Comparison of ENCODE assay signal across 8 cellular contexts in the genomic region with DNA sequence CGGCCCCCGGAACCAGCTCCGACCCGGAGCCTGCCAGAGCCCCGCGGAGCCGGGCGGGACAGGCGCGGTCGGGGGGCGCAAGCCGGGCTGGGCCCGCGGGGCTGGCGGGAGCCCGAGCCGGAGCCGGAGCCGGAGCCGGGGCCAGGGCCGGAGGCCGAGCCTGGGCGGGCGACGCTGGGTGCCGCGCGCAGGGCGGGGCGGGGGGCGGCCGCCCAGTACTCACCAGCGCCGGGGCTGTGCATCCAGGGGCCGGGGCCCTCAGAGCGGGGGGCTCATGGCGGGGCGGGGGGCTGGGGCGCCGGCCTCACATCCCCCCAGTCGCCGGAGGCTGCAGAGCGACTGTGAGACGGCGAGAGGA. TPM values are rescaled to one million over a fixed set of nuclear protein-coding genes. Genes with fewer than 3 reads are reported as not detected.
DNase-seq lines count a peak whose midpoint lies in the region; ATAC-seq and TF ChIP-seq lines count a peak whose summit lies in the region.

No MANE protein-coding gene starts in this region.

- peaks cover 3 to 6% of the 10 kb centered on the region in 2 experiments for H3K36me3 ChIP-seq in SK-N-SH (replicated peaks in 1 of 2; ENCODE audit: control insufficient read depth in 1 of 2, insufficient read depth in 2 of 2, low read length in 1 of 2)
- H3K36me3 ChIP-seq in skeletal muscle tissue (ENCODE audit: control insufficient read depth in 3 of 3, insufficient read depth in 3 of 3, low read length in 3 of 3): peaks cover 0 to 4% (median under 1%) of the 10 kb centered on the region in 3 donors

- no peak for TF ChIP-seq RAD21 in SK-N-SH (IDR thresholded peaks at IDR 0.05; ENCODE audit: low read length)

- H3K9me2 ChIP-seq in SK-N-SH: no peaks in the 10 kb centered on the region

- TF ChIP-seq CTCF in SK-N-SH (IDR thresholded peaks at IDR 0.05): no peak
- TF ChIP-seq CTCF in glutamatergic neuron (IDR thresholded peaks at IDR 0.05; ENCODE audit: partially characterized antibody, unreplicated experiment): no peak

- H3K9me3 Mint-ChIP-seq in activated naive CD4-positive, alpha-beta T cell treated with anti-CD3 and anti-CD28 coated beads, Interleukin-2, amount 10 ng/mL, durations not matched to agents 7 days and 5 days: no peaks in the 10 kb centered on the region
- peaks cover 16% of the 10 kb centered on the region for H3K9me3 Mint-ChIP-seq in glutamatergic neuron (ENCODE audit: unreplicated experiment)

- no CpG with 5 or more reads among the region's 46 CpGs for WGBS in SK-N-SH (ENCODE audit: low lambda C conversion rate)

- H3K27ac Mint-ChIP-seq in activated naive CD4-positive, alpha-beta T cell treated with anti-CD3 and anti-CD28 coated beads, Interleukin-2, amount 10 ng/mL, durations not matched to agents 7 days and 5 days: no peak overlapping the region
- no peak overlapping the region for H3K27ac Mint-ChIP-seq in glutamatergic neuron (ENCODE audit: unreplicated experiment)

- CTCF ChIA-PET in activated naive CD4-positive, alpha-beta T cell treated with anti-CD3 and anti-CD28 coated beads, Interleukin-2, amount 10 ng/mL, durations not matched to agents 7 days and 5 days (lab: Charles Lee): interaction anchor here (1.0 to 29.3 kb wide), 5 partner anchors 11 to 64 kb away, joined by 4 to 716 read pairs (median 47); no protein-coding TSS in a partner anchor
- CTCF ChIA-PET in SK-N-SH (lab: Yijun Ruan, JAX): interaction anchor here (0.7 to 7.3 kb wide), 13 partner anchors 9 to 104 kb away, joined by 3 to 59 read pairs (median 4); no protein-coding TSS in a partner anchor

- H3K4me1 Mint-ChIP-seq in activated naive CD4-positive, alpha-beta T cell treated with anti-CD3 and anti-CD28 coated beads, Interleukin-2, amount 10 ng/mL, durations not matched to agents 7 days and 5 days: peaks cover 73% of the 10 kb centered on the region
- peaks cover 24% of the 10 kb centered on the region for H3K4me1 Mint-ChIP-seq in glutamatergic neuron (ENCODE audit: low read depth, unreplicated experiment)

- no peak overlapping the region for H2AFZ ChIP-seq in SK-N-SH (ENCODE audit: low read depth)

- DNase-seq in activated naive CD4-positive, alpha-beta T cell treated with anti-CD3 and anti-CD28 coated beads, Interleukin-2, amount 10 ng/mL, durations not matched to agents 7 days and 5 days: no peak
- no peak for DNase-seq in activated naive CD4-positive, alpha-beta T cell (lab: John Stamatoyannopoulos, UW)
- DNase-seq in SK-N-SH (no peak), glutamatergic neuron (peak; percentile 38), COLO668 (lab: John Stamatoyannopoulos, UW; ENCODE audit: unreplicated experiment) (no peak)

- H3K4me3 ChIP-seq in SK-N-SH (ENCODE audit: low read depth in 2 of 2, low read length in 1 of 2) (peak overlapping the region; percentile 63 to 83), skeletal muscle tissue (ENCODE audit: low read length in 3 of 3) (peak overlapping the region; percentile 75 to 94 (median 93))

- POLR2A ChIA-PET in SK-N-SH (lab: Yijun Ruan, JAX): interaction anchor here (1.0 to 1.3 kb wide), 2 partner anchors 9 to 11 kb away, joined by 3 to 5 read pairs; no protein-coding TSS in a partner anchor

- peak overlapping the region; percentile 97; the same call in 1 of the 2 replicates for H3K4me2 ChIP-seq in SK-N-SH

- peaks cover 9% of the 10 kb centered on the region for H3F3A ChIP-seq in SK-N-SH (replicated peaks; ENCODE audit: insufficient read depth)

- no peaks in the 10 kb centered on the region for H3K27me3 Mint-ChIP-seq in activated naive CD4-positive, alpha-beta T cell treated with anti-CD3 and anti-CD28 coated beads, Interleukin-2, amount 10 ng/mL, durations not matched to agents 7 days and 5 days
- H3K27me3 Mint-ChIP-seq in glutamatergic neuron (ENCODE audit: unreplicated experiment): peaks cover 20% of the 10 kb centered on the region

- peak overlapping the region; percentile 93 for H3K4me3 Mint-ChIP-seq in activated naive CD4-positive, alpha-beta T cell treated with anti-CD3 and anti-CD28 coated beads, Interleukin-2, amount 10 ng/mL, durations not matched to agents 7 days and 5 days
- no peak overlapping the region for H3K4me3 Mint-ChIP-seq in glutamatergic neuron (ENCODE audit: unreplicated experiment)

- H3K4me1 ChIP-seq in SK-N-SH (ENCODE audit: control insufficient read depth in 1 of 2, insufficient read depth in 2 of 2, low read depth in 1 of 2, low read length in 1 of 2) (peaks cover 28 to 40% of the 10 kb centered on the region in 2 experiments), skeletal muscle tissue (ENCODE audit: control insufficient read depth in 3 of 3, insufficient read depth in 3 of 3, low read length in 3 of 3) (peaks cover 71 to 85% (median 81%) of the 10 kb centered on the region in 3 donors)

- H3K36me3 Mint-ChIP-seq in activated naive CD4-positive, alpha-beta T cell treated with anti-CD3 and anti-CD28 coated beads, Interleukin-2, amount 10 ng/mL, durations not matched to agents 7 days and 5 days: peaks cover 42% of the 10 kb centered on the region
- no peaks in the 10 kb centered on the region for H3K36me3 Mint-ChIP-seq in glutamatergic neuron (ENCODE audit: unreplicated experiment)

- H3K9me3 ChIP-seq in SK-N-SH (no peaks in the 10 kb centered on the region), skeletal muscle tissue (ENCODE audit: control insufficient read depth in 3 of 3, low read length in 3 of 3) (no peaks in the 10 kb centered on the region)

- peaks cover 41% of the 10 kb centered on the region for H4K20me1 ChIP-seq in SK-N-SH (ENCODE audit: insufficient read depth)

- no peak for ATAC-seq in HG03469 (IDR thresholded peaks at IDR 0.05; ENCODE audit: unreplicated experiment)
- ATAC-seq in GM18858 (IDR thresholded peaks at IDR 0.05; ENCODE audit: unreplicated experiment): no peak

- H3K9ac ChIP-seq in SK-N-SH (peak overlapping the region; percentile 98), skeletal muscle tissue (ENCODE audit: low read depth in 1 of 3, low read length in 3 of 3) (peak overlapping the region; percentile 77 to 81 (median 80))

- H3K79me2 ChIP-seq in SK-N-SH (ENCODE audit: insufficient read depth): peaks cover 64% of the 10 kb centered on the region

- no peak for TF ChIP-seq EP300 in SK-N-SH (IDR thresholded peaks at IDR 0.05; ENCODE audit: borderline replicate concordance in 1 of 2, low read depth in 1 of 2, low read length in 1 of 2)

- peak overlapping the region; percentile 90 to 92 for H3K27ac ChIP-seq in SK-N-SH (ENCODE audit: low read depth in 2 of 2, low read length in 1 of 2)
- peak overlapping the region; percentile 93 for H3K27ac ChIP-seq in skeletal muscle tissue (ENCODE audit: low read depth, low read length)

- H3K27me3 ChIP-seq in SK-N-SH (ENCODE audit: insufficient read depth): no peaks in the 10 kb centered on the region
- H3K27me3 ChIP-seq in skeletal muscle tissue (ENCODE audit: control insufficient read depth in 3 of 3, insufficient read depth in 3 of 3, low read length in 3 of 3): no peaks in the 10 kb centered on the region

TF ChIP-seq in SK-N-SH, 30 proteins besides CTCF, POLR2A, EP300 and RAD21:
- TF ChIP-seq MXI1 (IDR thresholded peaks at IDR 0.05; ENCODE audit: low read depth, low read length) (no peak), EZH2phosphoT487 (IDR thresholded peaks at IDR 0.05; ENCODE audit: borderline replicate concordance, low read depth) (no peak), TAF1 (IDR thresholded peaks at IDR 0.05; ENCODE audit: borderline replicate concordance, low read depth, low read length) (no peak), SIN3A (IDR thresholded peaks at IDR 0.05; ENCODE audit: borderline replicate concordance, low read depth, low read length) (no peak)
- TF ChIP-seq, protein P1, sequence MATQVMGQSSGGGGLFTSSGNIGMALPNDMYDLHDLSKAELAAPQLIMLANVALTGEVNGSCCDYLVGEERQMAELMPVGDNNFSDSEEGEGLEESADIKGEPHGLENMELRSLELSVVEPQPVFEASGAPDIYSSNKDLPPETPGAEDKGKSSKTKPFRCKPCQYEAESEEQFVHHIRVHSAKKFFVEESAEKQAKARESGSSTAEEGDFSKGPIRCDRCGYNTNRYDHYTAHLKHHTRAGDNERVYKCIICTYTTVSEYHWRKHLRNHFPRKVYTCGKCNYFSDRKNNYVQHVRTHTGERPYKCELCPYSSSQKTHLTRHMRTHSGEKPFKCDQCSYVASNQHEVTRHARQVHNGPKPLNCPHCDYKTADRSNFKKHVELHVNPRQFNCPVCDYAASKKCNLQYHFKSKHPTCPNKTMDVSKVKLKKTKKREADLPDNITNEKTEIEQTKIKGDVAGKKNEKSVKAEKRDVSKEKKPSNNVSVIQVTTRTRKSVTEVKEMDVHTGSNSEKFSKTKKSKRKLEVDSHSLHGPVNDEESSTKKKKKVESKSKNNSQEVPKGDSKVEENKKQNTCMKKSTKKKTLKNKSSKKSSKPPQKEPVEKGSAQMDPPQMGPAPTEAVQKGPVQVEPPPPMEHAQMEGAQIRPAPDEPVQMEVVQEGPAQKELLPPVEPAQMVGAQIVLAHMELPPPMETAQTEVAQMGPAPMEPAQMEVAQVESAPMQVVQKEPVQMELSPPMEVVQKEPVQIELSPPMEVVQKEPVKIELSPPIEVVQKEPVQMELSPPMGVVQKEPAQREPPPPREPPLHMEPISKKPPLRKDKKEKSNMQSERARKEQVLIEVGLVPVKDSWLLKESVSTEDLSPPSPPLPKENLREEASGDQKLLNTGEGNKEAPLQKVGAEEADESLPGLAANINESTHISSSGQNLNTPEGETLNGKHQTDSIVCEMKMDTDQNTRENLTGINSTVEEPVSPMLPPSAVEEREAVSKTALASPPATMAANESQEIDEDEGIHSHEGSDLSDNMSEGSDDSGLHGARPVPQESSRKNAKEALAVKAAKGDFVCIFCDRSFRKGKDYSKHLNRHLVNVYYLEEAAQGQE (IDR thresholded peaks at IDR 0.05; ENCODE audit: low read depth, low read length): no peak
- TF ChIP-seq, protein P2, sequence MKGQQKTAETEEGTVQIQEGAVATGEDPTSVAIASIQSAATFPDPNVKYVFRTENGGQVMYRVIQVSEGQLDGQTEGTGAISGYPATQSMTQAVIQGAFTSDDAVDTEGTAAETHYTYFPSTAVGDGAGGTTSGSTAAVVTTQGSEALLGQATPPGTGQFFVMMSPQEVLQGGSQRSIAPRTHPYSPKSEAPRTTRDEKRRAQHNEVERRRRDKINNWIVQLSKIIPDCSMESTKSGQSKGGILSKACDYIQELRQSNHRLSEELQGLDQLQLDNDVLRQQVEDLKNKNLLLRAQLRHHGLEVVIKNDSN (IDR thresholded peaks at IDR 0.05; ENCODE audit: borderline replicate concordance, low read depth): no peak

RNA-seq across cellular contexts. Expression of a gene that starts 0.2 kb away (rescaled TPM):
- polyA plus RNA-seq in SK-N-SH (2012; rRNA removed): 32.7 and 51.0 TPM in 2 replicates
- 20.4 and 31.4 TPM in 2 replicates for polyA plus RNA-seq in SK-N-SH (2012; cell fraction: cytosol; rRNA removed)
- polyA plus RNA-seq in SK-N-SH (2012; cell fraction: nucleus; rRNA removed): 227 and 305 TPM in 2 replicates
- 67.9 TPM for total RNA-seq in glutamatergic neuron (ENCODE audit: unreplicated experiment)
- 21.4 TPM for total RNA-seq in skeletal muscle tissue

RNA-seq across cellular contexts. Expression of a gene that starts 46.5 kb away (rescaled TPM):
- polyA plus RNA-seq in SK-N-SH (2012; rRNA removed): 7.3 and 8.1 TPM in 2 replicates
- polyA plus RNA-seq in SK-N-SH (2012; cell fraction: cytosol; rRNA removed): 4.7 and 6.8 TPM in 2 replicates
- 13.1 and 16.1 TPM in 2 replicates for polyA plus RNA-seq in SK-N-SH (2012; cell fraction: nucleus; rRNA removed)
- total RNA-seq in glutamatergic neuron (ENCODE audit: unreplicated experiment) (15.7 TPM), skeletal muscle tissue (7.8 TPM)
